Comparison of ENCODE assay signal across 13 cellular contexts in genomic region chr10:102599565-102600327, GRCh38. TPM values are rescaled to one million over a fixed set of nuclear protein-coding genes. Genes with fewer than 3 reads are reported as not detected.
DNase-seq lines count a peak whose midpoint lies in the region; ATAC-seq, FAIRE-seq and TF ChIP-seq lines count a peak whose summit lies in the region.
"Had no signal": no experiment of that assay in that cellular context is flagged by ENCODE, and none has a peak within 500 bp of the region (broad histone marks: within the 10 kb centered on the region; RNA-seq: fewer than 3 reads in every experiment).

No MANE protein-coding gene starts in this region.

- peak in 1 of 2 experiments; percentile 29; a peak in 1 of 4 replicates for TF ChIP-seq POLR2A in HepG2 (IDR thresholded peaks at IDR 0.05; ENCODE audit: insufficient read depth in 1 of 2, low read depth in 2 of 2, low read length in 2 of 2)

- TF ChIP-seq CTCF in choroid plexus epithelial cell (conservative IDR thresholded peaks at IDR 0.05; ENCODE audit: low read depth, low read length) (no peak), HepG2 (CRISPR knock-in tag; IDR thresholded peaks at IDR 0.05) (no peak; the same call in 1 of the 2 replicates)
- TF ChIP-seq CTCF in CD4-positive, alpha-beta T cell (IDR thresholded peaks at IDR 0.05): no peak
- no peak for TF ChIP-seq CTCF in CD8-positive, alpha-beta T cell (IDR thresholded peaks at IDR 0.05)

- intact Hi-C loops in HepG2 (cut with micrococcal nuclease; ENCODE audit: unreplicated experiment): no loop called here
- intact Hi-C loops in CD4-positive, alpha-beta T cell (cut with DNase I, micrococcal nuclease): loop anchor here in 1 of 2 experiments (10.0 kb wide), 1 partner anchor 635 kb away; no protein-coding TSS in a partner anchor
- intact Hi-C loops in CD8-positive, alpha-beta T cell (cut with DNase I, micrococcal nuclease): no loop called here

- H3K18ac ChIP-seq in neuronal stem cell (ENCODE audit: low read length): no peak overlapping the region

- H4K20me1 ChIP-seq in HepG2 (ENCODE audit: insufficient read depth, low read length): no peaks in the 10 kb centered on the region

- CTCF ChIA-PET in HepG2 (lab: Yijun Ruan, JAX; ENCODE audit: low intra/inter-chr PET ratio, low total read pairs): interaction anchor here (2.1 kb wide), 1 partner anchor 45 kb away, joined by 5 read pairs; the partner anchor contains the start of gene TRIM8
- CTCF ChIA-PET in CD4-positive, alpha-beta T cell (lab: Charles Lee): interaction anchor here (0.6 kb wide), 1 partner anchor 146 kb away, joined by 3 read pairs; no protein-coding TSS in a partner anchor
- CTCF ChIA-PET in CD8-positive, alpha-beta T cell (lab: Charles Lee): interaction anchor here (0.7 to 2.1 kb wide), 4 partner anchors 15 to 46 kb away, joined by 3 to 8 read pairs (median 5); no protein-coding TSS in a partner anchor

- H3K9me3 Mint-ChIP-seq in CD4-positive, alpha-beta T cell: no peaks in the 10 kb centered on the region
- no peaks in the 10 kb centered on the region for H3K9me3 Mint-ChIP-seq in CD8-positive, alpha-beta T cell
- H3K9me3 Mint-ChIP-seq: activated T-cell treated with anti-CD3 and anti-CD28 coated beads, Interleukin-2, amount 50 U/mL, for 72 hours; naive B cell had no signal

- peak overlapping the region; percentile 78 for H3K4me2 ChIP-seq in HepG2 (ENCODE audit: low read depth, low read length)
- no peak overlapping the region for H3K4me2 ChIP-seq in neuronal stem cell (ENCODE audit: insufficient read depth, low read length, poor library complexity, severe bottlenecking)

- H3K27me3 ChIP-seq in HepG2 (ENCODE audit: control insufficient read depth in 1 of 2, insufficient read depth in 2 of 2, low read length in 2 of 2) (no peaks in the 10 kb centered on the region), neuronal stem cell (ENCODE audit: control insufficient read depth in 3 of 3, insufficient read depth in 3 of 3, low read depth in 1 of 3, low read length in 3 of 3) (no peaks in the 10 kb centered on the region)
- H3K27me3 ChIP-seq in CD4-positive, alpha-beta T cell (ENCODE audit: control insufficient read depth, insufficient read depth, low read length): no peaks in the 10 kb centered on the region
- no peaks in the 10 kb centered on the region for H3K27me3 ChIP-seq in CD8-positive, alpha-beta T cell (ENCODE audit: insufficient read depth, low read length)

- H3K36me3 ChIP-seq in HepG2 (replicated peaks in 1 of 2; ENCODE audit: control insufficient read depth in 1 of 2, insufficient read depth in 2 of 2, low read length in 2 of 2) (peaks cover 0 to 8% of the 10 kb centered on the region in 2 experiments; a peak in 1 of 5 replicates), neuronal stem cell (replicated peaks in 1 of 2; ENCODE audit: control insufficient read depth in 2 of 2, insufficient read depth in 2 of 2, low read length in 2 of 2) (peaks cover 36 to 75% of the 10 kb centered on the region in 2 donors)
- H3K36me3 ChIP-seq in CD8-positive, alpha-beta T cell (ENCODE audit: insufficient read depth, low read length): peaks cover 32% of the 10 kb centered on the region

- no peak overlapping the region for H2BK5ac ChIP-seq in neuronal stem cell (ENCODE audit: low read length)

- FAIRE-seq in HepG2 (lab: Jason Lieb, UNC): peak; percentile 91
- FAIRE-seq: GM18507 had no signal

- H3K4me1 ChIP-seq in HepG2 (ENCODE audit: insufficient read depth, low read length) (peaks cover 72% of the 10 kb centered on the region), neuronal stem cell (ENCODE audit: control insufficient read depth in 2 of 2, insufficient read depth in 1 of 2, low read depth in 1 of 2, low read length in 2 of 2) (peaks cover 0 to 7% of the 10 kb centered on the region in 2 donors)
- H3K4me1 ChIP-seq in CD8-positive, alpha-beta T cell (ENCODE audit: insufficient read depth, low read length): no peaks in the 10 kb centered on the region

- WGBS in HepG2 (ENCODE audit: low lambda C conversion rate): 3% methylated on average over 4 of the region's 7 CpGs
- no CpG with 5 or more reads among the region's 7 CpGs for WGBS in neuronal stem cell (ENCODE audit: extremely low coverage in 2 of 2, insufficient read length in 2 of 2, insufficient replicate concordance in 1 of 2), 2 donors

- no TSS peak for BruUV-seq in HepG2 (replicated peaks; lab: Mats Ljungman, UMichigan)

- H3K27me3 Mint-ChIP-seq in CD4-positive, alpha-beta T cell: no peaks in the 10 kb centered on the region
- H3K27me3 Mint-ChIP-seq in CD8-positive, alpha-beta T cell (ENCODE audit: low read depth): no peaks in the 10 kb centered on the region
- H3K27me3 Mint-ChIP-seq: naive B cell had no signal

- no peak overlapping the region for H3K14ac ChIP-seq in neuronal stem cell (ENCODE audit: low read length)

- H3K4me3 ChIP-seq in choroid plexus epithelial cell (ENCODE audit: low read depth, low read length): no peak overlapping the region
- H3K4me3 ChIP-seq in HepG2 (replicated peaks in 1 of 3; ENCODE audit: insufficient read depth in 1 of 3, low read depth in 2 of 3, low read length in 3 of 3): peak overlapping the region; percentile 8 to 57 (median 14); a peak in 4 of 6 replicates
- no peak overlapping the region for H3K4me3 ChIP-seq in CD8-positive, alpha-beta T cell (ENCODE audit: low read depth, low read length)
- no peak overlapping the region for H3K4me3 ChIP-seq in neuronal stem cell (ENCODE audit: low read length in 2 of 2)

- POLR2A ChIA-PET in HepG2 (lab: Yijun Ruan, JAX): interaction anchor here (0.7 to 5.6 kb wide), 15 partner anchors 8 to 113 kb away, joined by 3 to 68 read pairs (median 5); partner anchors contain the start of genes SUFU and TRIM8
- POLR2A ChIA-PET in CD4-positive, alpha-beta T cell (lab: Charles Lee): no interaction called here
- POLR2A ChIA-PET in CD8-positive, alpha-beta T cell (lab: Charles Lee): no interaction called here

- TF ChIP-seq EP300 in HepG2 (IDR thresholded peaks at IDR 0.05; ENCODE audit: low read depth in 2 of 2, low read length in 2 of 2): peak in 1 of 2 experiments; percentile 88; a peak in 2 of 4 replicates
- peak; percentile 70; the same call in 1 of the 2 replicates for TF ChIP-seq EP300 in HepG2 (CRISPR knock-in tag; IDR thresholded peaks at IDR 0.05; ENCODE audit: borderline replicate concordance)

- no peak overlapping the region for H2BK12ac ChIP-seq in neuronal stem cell (ENCODE audit: low read length)

- H2AK5ac ChIP-seq in neuronal stem cell (ENCODE audit: low read depth, low read length): no peak overlapping the region

- no peak overlapping the region for H2BK120ac ChIP-seq in neuronal stem cell (ENCODE audit: low read depth, low read length)

- H2AFZ ChIP-seq in HepG2 (ENCODE audit: low read length) (no peak overlapping the region), neuronal stem cell (ENCODE audit: low read length) (no peak overlapping the region)

- H3K9ac ChIP-seq in HepG2 (ENCODE audit: insufficient read depth, low read depth, low read length): peak overlapping the region; percentile 70
- no peak overlapping the region for H3K9ac ChIP-seq in neuronal stem cell (ENCODE audit: low read depth, low read length, poor library complexity)

- no peak overlapping the region for H3K4ac ChIP-seq in neuronal stem cell (ENCODE audit: low read length)

- peak overlapping the region; percentile 95 for H3K27ac ChIP-seq in HepG2 (ENCODE audit: extremely low read length, insufficient read depth, low read length)
- peak overlapping the region; percentile 18 for H3K27ac ChIP-seq in substantia nigra (ENCODE audit: low read depth, low read length, poor library complexity, severe bottlenecking)
- no peak overlapping the region for H3K27ac ChIP-seq in CD4-positive, alpha-beta T cell (ENCODE audit: low read depth, low read length)
- no peak overlapping the region for H3K27ac ChIP-seq in CD8-positive, alpha-beta T cell (ENCODE audit: low read depth, low read length)
- H3K27ac ChIP-seq in neuronal stem cell (replicated peaks; ENCODE audit: low read length): no peak overlapping the region

- H3K27ac Mint-ChIP-seq in CD4-positive, alpha-beta T cell: no peak overlapping the region
- H3K27ac Mint-ChIP-seq in CD8-positive, alpha-beta T cell: no peak overlapping the region
- H3K27ac Mint-ChIP-seq: activated T-cell treated with anti-CD3 and anti-CD28 coated beads, Interleukin-2, amount 50 U/mL, for 72 hours had no signal

- no peak for TF ChIP-seq RAD21 in HepG2 (CRISPR knock-in tag; IDR thresholded peaks at IDR 0.05)

- peaks cover 2% of the 10 kb centered on the region for H3K79me1 ChIP-seq in neuronal stem cell (ENCODE audit: low read depth, low read length)

- H3K9me3 ChIP-seq in HepG2 (ENCODE audit: low read length): no peaks in the 10 kb centered on the region
- H3K9me3 ChIP-seq in CD4-positive, alpha-beta T cell (ENCODE audit: control insufficient read depth, low read length): no peaks in the 10 kb centered on the region
- no peaks in the 10 kb centered on the region for H3K9me3 ChIP-seq in CD8-positive, alpha-beta T cell (ENCODE audit: low read length)
- H3K9me3 ChIP-seq in neuronal stem cell (replicated peaks in 1 of 2; ENCODE audit: control insufficient read depth in 2 of 2, insufficient read depth in 1 of 2, low read depth in 1 of 2, low read length in 2 of 2): no peaks in the 10 kb centered on the region

- no peak overlapping the region for H4K91ac ChIP-seq in neuronal stem cell (ENCODE audit: low read depth, low read length, poor library complexity)

- in situ Hi-C loops in HepG2 (cut with HindIII; ENCODE audit: extremely low pct_ligation_motif_present, low pct_unique_long_range_greater_than_20kb): no loop called here

- peaks cover 80% of the 10 kb centered on the region for H3K36me3 Mint-ChIP-seq in CD4-positive, alpha-beta T cell (ENCODE audit: low read depth)
- H3K36me3 Mint-ChIP-seq in CD8-positive, alpha-beta T cell: peaks cover 79% of the 10 kb centered on the region

- H3K23ac ChIP-seq in neuronal stem cell (ENCODE audit: low read depth, low read length, poor library complexity): no peak overlapping the region

- H4K8ac ChIP-seq in neuronal stem cell (ENCODE audit: low read depth, low read length): no peak overlapping the region

- no peak overlapping the region for H2BK15ac ChIP-seq in neuronal stem cell (ENCODE audit: low read length)

- no peak overlapping the region for H3K4me3 Mint-ChIP-seq in CD4-positive, alpha-beta T cell
- no peak overlapping the region for H3K4me3 Mint-ChIP-seq in CD8-positive, alpha-beta T cell
- H3K4me3 Mint-ChIP-seq: activated T-cell treated with anti-CD3 and anti-CD28 coated beads, Interleukin-2, amount 50 U/mL, for 72 hours; naive B cell had no signal

- peak; percentile 84 for ATAC-seq in HepG2
- ATAC-seq in CD4-positive, alpha-beta T cell (ENCODE audit: poor library complexity): no peak
- no peak for ATAC-seq in CD8-positive, alpha-beta T cell
- ATAC-seq: activated T-cell treated with anti-CD3 and anti-CD28 coated beads, Interleukin-2, amount 50 U/mL, for 72 hours had no signal

- H3K4me1 Mint-ChIP-seq in CD4-positive, alpha-beta T cell (ENCODE audit: low read depth): peaks cover 5% of the 10 kb centered on the region
- no peaks in the 10 kb centered on the region for H3K4me1 Mint-ChIP-seq in CD8-positive, alpha-beta T cell (ENCODE audit: low read depth)
- H3K4me1 Mint-ChIP-seq: naive B cell had no signal

- H3K79me2 ChIP-seq in HepG2 (ENCODE audit: insufficient read depth, low read length): peaks cover 5% of the 10 kb centered on the region

- DNase-seq in HuH-7.5 (ENCODE audit: low spot score) (peak; percentile 72), choroid plexus epithelial cell (ENCODE audit: low read depth) (peak; percentile 45), HepG2 (ENCODE audit: low spot score) (peak; percentile 86), substantia nigra (lab: John Stamatoyannopoulos, UW) (no peak), neuronal stem cell (ENCODE audit: low spot score) (no peak), activated gamma-delta T cell (lab: John Stamatoyannopoulos, UW) (no peak)
- DNase-seq in CD4-positive, alpha-beta T cell: no peak
- DNase-seq in CD8-positive, alpha-beta T cell: no peak
- DNase-seq: activated T-cell treated with anti-CD3 and anti-CD28 coated beads, Interleukin-2, amount 50 U/mL, for 72 hours; head of caudate nucleus; naive B cell; NCI-H774 had no signal

RNA-seq across cellular contexts. Expression of gene TRIM8, which starts 44.5 kb away (rescaled TPM):
- 38.9 and 39.8 TPM in 2 replicates for total RNA-seq in HepG2 (2016; rRNA removed; fragmentation: Illumina TruSeq; extraction: Trizol)
- total RNA-seq in HepG2 (2016; cell fraction: cytosol; rRNA removed; fragmentation: Illumina TruSeq; extraction: Trizol; ENCODE audit: low read depth): 13.4 and 13.6 TPM in 2 replicates
- 33.2 and 39.7 TPM in 2 replicates for total RNA-seq in HepG2 (2016; cell fraction: insoluble cytoplasmic fraction; rRNA removed; fragmentation: Illumina TruSeq; extraction: Trizol)
- total RNA-seq in HepG2 (2016; cell fraction: membrane; rRNA removed; fragmentation: Illumina TruSeq; extraction: Trizol): 49.9 and 53.6 TPM in 2 replicates
- 21.9 and 30.8 TPM in 2 replicates for total RNA-seq in HepG2 (2016; cell fraction: nucleus; rRNA removed; fragmentation: Illumina TruSeq; extraction: Trizol)
- polyA plus RNA-seq in HepG2 (2011; rRNA removed): 66.5 and 84.1 TPM in 2 replicates
- 62.9 and 70.1 TPM in 2 replicates for polyA plus RNA-seq in HepG2 (2011; cell fraction: cytosol; rRNA removed)
- 86.9 and 92.0 TPM in 2 replicates for polyA plus RNA-seq in HepG2 (2011; cell fraction: nucleus; rRNA removed)
- polyA plus RNA-seq in HepG2 (2012): 98.0 and 117 TPM in 2 replicates
- polyA plus RNA-seq in HepG2 (2016; cell fraction: cytosol; fragmentation: Illumina TruSeq; extraction: Trizol; ENCODE audit: low read depth): 18.4 and 21.2 TPM in 2 replicates
- polyA plus RNA-seq in HepG2 (2016; cell fraction: insoluble cytoplasmic fraction; fragmentation: Illumina TruSeq; extraction: Trizol; ENCODE audit: low read depth): 51.6 and 70.7 TPM in 2 replicates
- 57.9 and 63.0 TPM in 2 replicates for polyA plus RNA-seq in HepG2 (2016; cell fraction: membrane; fragmentation: Illumina TruSeq; extraction: Trizol; ENCODE audit: low read depth)
- 63.9 and 73.5 TPM in 2 replicates for polyA plus RNA-seq in HepG2 (2016; cell fraction: nucleus; fragmentation: Illumina TruSeq; extraction: Trizol; ENCODE audit: insufficient read depth, low read depth)
- 23.8 and 82.1 TPM in 2 replicates for polyA minus RNA-seq in HepG2 (2011; rRNA and poly(A)+ RNA removed; ENCODE audit: low replicate concordance)
- 41.1 and 48.2 TPM in 2 replicates for polyA minus RNA-seq in HepG2 (2011; cell fraction: cytosol; rRNA and poly(A)+ RNA removed)
- 36.6 and 46.0 TPM in 2 replicates for polyA minus RNA-seq in HepG2 (2011; cell fraction: nucleus; rRNA and poly(A)+ RNA removed)
- 10 to 100 TPM; 80.9 to 81.6 TPM for total RNA-seq in CD4-positive, alpha-beta T cell
- 10 to 100 TPM; 47.9 to 53.1 TPM for total RNA-seq in CD8-positive, alpha-beta T cell
- polyA plus RNA-seq in neuronal stem cell (2013, experiment 1 of 2): 33.0 TPM
- 34.2 TPM for polyA plus RNA-seq in neuronal stem cell (2013, experiment 2 of 2)

Comparison
In these comparisons a context has a peak if more than half of its experiments do, and no peak if none do; other contexts are left out.
1. DNase-seq: peak in HuH-7.5 (single experiment), choroid plexus epithelial cell (single experiment) and HepG2 (single experiment); none in substantia nigra (0 of 49), CD4-positive, alpha-beta T cell (0 of 10), CD8-positive, alpha-beta T cell (0 of 7), neuronal stem cell (single experiment) and activated gamma-delta T cell (single experiment).
2. H3K4me3 ChIP-seq: peak in HepG2 (3 of 3); none in choroid plexus epithelial cell (single experiment), CD8-positive, alpha-beta T cell (single experiment) and neuronal stem cell (0 of 2).
3. H3K27ac ChIP-seq: peak in HepG2 (single experiment) and substantia nigra (single experiment); none in CD4-positive, alpha-beta T cell (single experiment), CD8-positive, alpha-beta T cell (single experiment) and neuronal stem cell (single experiment).